8 cellular contexts compared by ENCODE assay signal in the genomic region with DNA sequence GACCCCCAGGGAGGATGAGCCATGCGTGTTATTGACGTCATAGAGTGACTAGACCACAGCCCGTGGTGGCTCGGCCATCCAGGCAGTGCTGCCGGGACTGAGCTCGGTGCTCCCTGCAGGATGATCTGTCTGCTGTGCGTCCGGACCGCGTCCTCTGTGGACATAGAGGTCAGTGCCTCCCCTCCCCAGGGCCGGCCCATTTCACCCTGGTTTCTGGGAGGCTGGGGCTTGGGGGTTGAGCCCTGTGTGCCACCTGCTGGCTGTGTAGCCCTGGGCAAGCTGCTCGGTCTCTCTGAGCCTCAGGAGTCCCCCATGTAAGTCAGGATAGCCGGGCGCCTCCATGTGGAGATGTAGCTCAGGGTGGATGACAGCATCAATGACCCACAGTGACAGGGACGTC. TPM values are rescaled to one million over a fixed set of nuclear protein-coding genes. Genes with fewer than 3 reads are reported as not detected.
DNase-seq lines count a peak whose midpoint lies in the region; ATAC-seq and TF ChIP-seq lines count a peak whose summit lies in the region.
"Had no signal": no experiment of that assay in that cellular context is flagged by ENCODE, and none has a peak within 500 bp of the region (broad histone marks: within the 10 kb centered on the region; RNA-seq: fewer than 3 reads in every experiment).

No MANE protein-coding gene starts in this region.

- intact Hi-C loops in Panc1 (cut with micrococcal nuclease; ENCODE audit: unreplicated experiment) (no loop called here), body of pancreas (cut with DNase I) (no loop called here)

- CTCF ChIA-PET in Panc1 (lab: Charles Lee) = interaction anchor here (0.6 to 1.9 kb wide), 5 partner anchors 8 to 693 kb away, joined by 4 to 12 read pairs (median 4); partner anchors contain the start of gene TSC2

- H3K9me2 ChIP-seq in hepatocyte (replicated peaks; ENCODE audit: insufficient read depth) = no peaks in the 10 kb centered on the region

- H3K4me2 ChIP-seq in hepatocyte = no peak overlapping the region
- H3K4me2 ChIP-seq: neural progenitor cell had no signal

- no peaks in the 10 kb centered on the region for H4K20me1 ChIP-seq in hepatocyte (ENCODE audit: insufficient read depth, poor library complexity, severe bottlenecking)

- no peak for TF ChIP-seq POLR2A in erythroblast (IDR thresholded peaks at IDR 0.05; ENCODE audit: low read length)
- TF ChIP-seq POLR2A in body of pancreas (IDR thresholded peaks at IDR 0.05) = no peak

- WGBS in hepatocyte (ENCODE audit: low lambda C conversion rate, missing lambda C conversion rate) = 84% methylated on average over 15 of the region's 15 CpGs
- WGBS in body of pancreas, 2 donors = 82% methylated on average over 13 of the region's 15 CpGs; no CpG with 5 or more reads in 1 of the 2 donors

- no peak overlapping the region for H3K27ac ChIP-seq in Panc1 (ENCODE audit: low read length)
- no peak overlapping the region for H3K27ac ChIP-seq in hepatocyte
- no peak overlapping the region for H3K27ac ChIP-seq in body of pancreas
- H3K27ac ChIP-seq: neural progenitor cell had no signal

- ATAC-seq in Panc1 (peak; percentile 37), GM18907 (IDR thresholded peaks at IDR 0.05; ENCODE audit: unreplicated experiment) (no peak), body of pancreas (no peak)

- H3K9me3 ChIP-seq in BE2C (no peaks in the 10 kb centered on the region), Panc1 (ENCODE audit: control insufficient read depth, insufficient read depth, low read depth, low read length) (no peaks in the 10 kb centered on the region), hepatocyte (ENCODE audit: low read depth) (no peaks in the 10 kb centered on the region), body of pancreas (no peaks in the 10 kb centered on the region)

- peaks cover 13% of the 10 kb centered on the region for H3K36me3 ChIP-seq in BE2C
- no peaks in the 10 kb centered on the region for H3K36me3 ChIP-seq in Panc1 (ENCODE audit: control insufficient read depth, insufficient read depth, low read length)
- no peaks in the 10 kb centered on the region for H3K36me3 ChIP-seq in hepatocyte (replicated peaks; ENCODE audit: insufficient read depth, low read depth)
- H3K36me3 ChIP-seq in body of pancreas (replicated peaks in 1 of 2; ENCODE audit: insufficient read depth in 1 of 2, low read depth in 2 of 2) = peaks cover 0 to 2% of the 10 kb centered on the region in 2 donors
- H3K36me3 ChIP-seq: neural progenitor cell had no signal

- POLR2A ChIA-PET in Panc1 (lab: Charles Lee) = interaction anchor here (0.7 kb wide), 1 partner anchor 48 kb away, joined by 6 read pairs; no protein-coding TSS in a partner anchor

- no TSS peak for BruUV-seq in Panc1 (replicated peaks; lab: Mats Ljungman, UMichigan)

- no peak overlapping the region for H2AFZ ChIP-seq in hepatocyte
- H2AFZ ChIP-seq: neural progenitor cell had no signal

- TF ChIP-seq CTCF in BE2C (IDR thresholded peaks at IDR 0.05; ENCODE audit: low read depth, low read length) (peak; percentile 40), Panc1 (IDR thresholded peaks at IDR 0.05) (no peak; the same call in 1 of the 2 replicates), hepatocyte (IDR thresholded peaks at IDR 0.05; ENCODE audit: poor library complexity) (peak; percentile 17), body of pancreas (IDR thresholded peaks at IDR 0.05) (no peak)

- H3K4me1 ChIP-seq in BE2C (no peaks in the 10 kb centered on the region), Panc1 (ENCODE audit: control insufficient read depth, insufficient read depth, low read length) (no peaks in the 10 kb centered on the region), hepatocyte (ENCODE audit: insufficient read depth) (no peaks in the 10 kb centered on the region), body of pancreas (peaks cover 8% of the 10 kb centered on the region)

- no peaks in the 10 kb centered on the region for H3K79me2 ChIP-seq in hepatocyte

- H3K4me3 ChIP-seq in BE2C (ENCODE audit: low read depth, low read length) (no peak overlapping the region), Panc1 (ENCODE audit: low read depth in 2 of 2, low read length in 2 of 2) (no peak overlapping the region), hepatocyte (no peak overlapping the region), body of pancreas (no peak overlapping the region)
- H3K4me3 ChIP-seq: neural progenitor cell had no signal

- no peaks in the 10 kb centered on the region for H3K27me3 ChIP-seq in BE2C
- H3K27me3 ChIP-seq in Panc1 (ENCODE audit: control insufficient read depth, insufficient read depth, low read length) = no peaks in the 10 kb centered on the region
- no peaks in the 10 kb centered on the region for H3K27me3 ChIP-seq in hepatocyte
- no peaks in the 10 kb centered on the region for H3K27me3 ChIP-seq in body of pancreas
- H3K27me3 ChIP-seq: neural progenitor cell had no signal

- in situ Hi-C loops in Panc1 (cut with HindIII; ENCODE audit: low pct_unique_long_range_greater_than_20kb, low sequenced_read_pairs) = no loop called here

- DNase-seq in BE2C (peak; percentile 47), Panc1 (ENCODE audit: low read depth, low spot score) (no peak), hepatocyte (ENCODE audit: low spot score) (no peak), erythroblast (lab: John Stamatoyannopoulos, UW) (no peak), body of pancreas (no peak)
- DNase-seq: activated effector memory CD4-positive, alpha-beta T cell treated with anti-CD3 and anti-CD28 coated beads, Interleukin-2, amount 50 U/mL, for 16 hours had no signal

RNA-seq across cellular contexts. Expression of gene TSC2, which starts 8.3 kb away (rescaled TPM):
- 238 TPM for polyA plus RNA-seq in BE2C (2012; ENCODE audit: insufficient read depth, insufficient read length, low read depth)
- total RNA-seq in Panc1 (2021; ENCODE audit: unreplicated experiment) (115 TPM), hepatocyte (39.5 and 41.8 TPM in 2 replicates), body of pancreas (100 to 1,000 TPM in 1 of 2 donors, 10 to 100 TPM in 1; 73.9 to 152 TPM)
- 138 TPM for polyA plus RNA-seq in Panc1 (2012; ENCODE audit: insufficient read length)
- polyA plus RNA-seq in hepatocyte = 78.7 and 113 TPM in 2 replicates

RNA-seq across cellular contexts. Expression of gene NTHL1, which starts 8.4 kb away (rescaled TPM):
- 176 TPM for polyA plus RNA-seq in BE2C (2012; ENCODE audit: insufficient read depth, insufficient read length, low read depth)
- total RNA-seq in Panc1 (2021; ENCODE audit: unreplicated experiment) (39.8 TPM), hepatocyte (19.6 and 20.2 TPM in 2 replicates), body of pancreas (10 to 100 TPM; 15.2 to 19.7 TPM)
- polyA plus RNA-seq in Panc1 (2012; ENCODE audit: insufficient read length) = 71.0 TPM
- 23.4 and 28.5 TPM in 2 replicates for polyA plus RNA-seq in hepatocyte

RNA-seq across cellular contexts. Expression of gene NHERF2, which starts 29.4 kb away (rescaled TPM):
- polyA plus RNA-seq in BE2C (2012; ENCODE audit: insufficient read depth, insufficient read length, low read depth) = 41.3 TPM
- 174 TPM for total RNA-seq in Panc1 (2021; ENCODE audit: unreplicated experiment)
- 287 TPM for polyA plus RNA-seq in Panc1 (2012; ENCODE audit: insufficient read length)
- 25.9 and 29.6 TPM in 2 replicates for total RNA-seq in hepatocyte
- 37.7 and 43.8 TPM in 2 replicates for polyA plus RNA-seq in hepatocyte
- total RNA-seq in body of pancreas = 10 to 100 TPM; 32.7 to 87.3 TPM

RNA-seq across cellular contexts. Expression of gene NPW, which starts 36.5 kb away (rescaled TPM):
- polyA plus RNA-seq in BE2C (2012; ENCODE audit: insufficient read depth, insufficient read length, low read depth) = not detected
- total RNA-seq in Panc1 (2021; ENCODE audit: unreplicated experiment) (15.3 TPM), hepatocyte (2.7 and 4.1 TPM in 2 replicates), body of pancreas (not detected)
- polyA plus RNA-seq in Panc1 (2012; ENCODE audit: insufficient read length) = 42.9 TPM
- polyA plus RNA-seq in hepatocyte = 45.2 and 57.6 TPM in 2 replicates

RNA-seq across cellular contexts. Expression of gene ZNF598, which starts 46.5 kb away (rescaled TPM):
- polyA plus RNA-seq in BE2C (2012; ENCODE audit: insufficient read depth, insufficient read length, low read depth) = 245 TPM
- total RNA-seq in Panc1 (2021; ENCODE audit: unreplicated experiment) = 85.7 TPM
- polyA plus RNA-seq in Panc1 (2012; ENCODE audit: insufficient read length) = 64.6 TPM
- 22.8 and 42.6 TPM in 2 replicates for total RNA-seq in hepatocyte
- polyA plus RNA-seq in hepatocyte = 29.5 and 36.8 TPM in 2 replicates
- 10 to 100 TPM; 41.0 to 55.4 TPM for total RNA-seq in body of pancreas

Comparison
In these comparisons a context has a peak if more than half of its experiments do, and no peak if none do; other contexts are left out.
1. CTCF ChIP-seq: peak in BE2C (single experiment) and hepatocyte (single experiment); none in Panc1 (single experiment) and body of pancreas (0 of 7).